ENCODE assay signal across 26 cellular contexts in the genomic region with DNA sequence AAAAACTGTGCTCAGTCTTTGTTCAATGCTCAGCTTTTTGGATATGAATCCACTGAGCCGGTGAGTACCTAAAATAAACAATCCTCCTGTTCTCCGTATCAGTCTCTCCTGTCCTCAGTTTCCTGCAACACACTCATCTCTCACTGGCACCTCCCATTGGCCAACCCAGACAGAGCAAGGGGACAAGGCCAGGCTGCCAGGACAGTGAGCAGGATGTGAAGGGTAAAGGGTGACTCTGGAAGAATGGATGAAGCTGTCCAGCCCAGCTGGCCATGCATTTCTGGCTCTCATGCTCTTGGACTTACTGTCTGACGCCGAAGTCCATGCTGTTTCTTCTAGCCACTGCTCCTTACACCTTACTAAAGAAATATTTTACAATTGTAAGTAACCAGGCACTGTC. TPM values are rescaled to one million over a fixed set of nuclear protein-coding genes. Genes with fewer than 3 reads are reported as not detected.
DNase-seq lines count a peak whose midpoint lies in the region; ATAC-seq and TF ChIP-seq lines count a peak whose summit lies in the region.
"Had no signal": no experiment of that assay in that cellular context is flagged by ENCODE, and none has a peak within 500 bp of the region (broad histone marks: within the 10 kb centered on the region; RNA-seq: fewer than 3 reads in every experiment).

No MANE protein-coding gene starts in this region.

- TF ChIP-seq CTCF in Caco-2 (IDR thresholded peaks at IDR 0.05; ENCODE audit: insufficient read depth in 1 of 2, low read depth in 1 of 2, low read length in 1 of 2, severe bottlenecking in 1 of 2, unreplicated experiment in 1 of 2) (no peak), ascending aorta (IDR thresholded peaks at IDR 0.05) (no peak), heart left ventricle (IDR thresholded peaks at IDR 0.05) (no peak), osteocyte (IDR thresholded peaks at IDR 0.05) (no peak)

- H3K4me1 Mint-ChIP-seq in Caco-2 (ENCODE audit: low read depth, unreplicated experiment) = peaks cover 43% of the 10 kb centered on the region
- H3K4me1 Mint-ChIP-seq in osteocyte (ENCODE audit: unreplicated experiment) = peaks cover 48% of the 10 kb centered on the region

- intact Hi-C loops in Caco-2 (cut with micrococcal nuclease; ENCODE audit: unreplicated experiment) (loop anchor here (5.0 to 10.0 kb wide), 2 partner anchors 38 to 224 kb away; no protein-coding TSS in a partner anchor), ascending aorta (cut with DNase I) (loop anchor here (5.0 kb wide), 1 partner anchor 107 kb away; a partner anchor contains a TSS), heart left ventricle (cut with DNase I) (loop anchor here in 8 of 10 donors (5.0 to 10.0 kb wide), 7 partner anchors 72 to 294 kb away; a partner anchor contains a TSS)

- TF ChIP-seq POLR2A in heart left ventricle (IDR thresholded peaks at IDR 0.05) = no peak

- ATAC-seq in heart left ventricle (peak in 1 of 4 donors; percentile 12), HG03571 (IDR thresholded peaks at IDR 0.05; ENCODE audit: unreplicated experiment) (no peak), HG03175 (IDR thresholded peaks at IDR 0.05; ENCODE audit: unreplicated experiment) (no peak)
- ATAC-seq: activated CD8-positive, alpha-beta T cell treated with anti-CD3 and anti-CD28 coated beads for 36 hours; CD8-positive, alpha-beta T cell; PC-3 had no signal

- H3K36me3 ChIP-seq in Caco-2 (ENCODE audit: control insufficient read depth, insufficient read depth, low read length) (no peaks in the 10 kb centered on the region), ascending aorta (no peaks in the 10 kb centered on the region), heart left ventricle (no peaks in the 10 kb centered on the region)
- H3K36me3 ChIP-seq: sigmoid colon, SJCRH30, tibial nerve had no signal

- H3K27me3 ChIP-seq in Caco-2 (replicated peaks; ENCODE audit: control insufficient read depth, insufficient read depth, low read length) = no peaks in the 10 kb centered on the region
- no peaks in the 10 kb centered on the region for H3K27me3 ChIP-seq in ascending aorta
- no peaks in the 10 kb centered on the region for H3K27me3 ChIP-seq in heart left ventricle
- H3K27me3 ChIP-seq: sigmoid colon, SJCRH30, tibial nerve had no signal

- no peaks in the 10 kb centered on the region for H3K27me3 Mint-ChIP-seq in Caco-2 (ENCODE audit: insufficient read depth, unreplicated experiment)
- H3K27me3 Mint-ChIP-seq in osteocyte (ENCODE audit: unreplicated experiment) = no peaks in the 10 kb centered on the region

- H3K9me3 Mint-ChIP-seq in Caco-2 (ENCODE audit: unreplicated experiment) (no peaks in the 10 kb centered on the region), osteocyte (ENCODE audit: unreplicated experiment) (no peaks in the 10 kb centered on the region)
- H3K9me3 Mint-ChIP-seq: activated B cell treated with CpG ODN at 0.5 μM for 24 hours; activated CD8-positive, alpha-beta T cell treated with anti-CD3 and anti-CD28 coated beads for 36 hours; CD8-positive, alpha-beta T cell had no signal

- H3K4me1 ChIP-seq in Caco-2 (peaks cover 81% of the 10 kb centered on the region), ascending aorta (peaks cover 23 to 48% of the 10 kb centered on the region in 2 donors), heart left ventricle (peaks cover 0 to 55% (median 29%) of the 10 kb centered on the region in 12 donors)

- peak overlapping the region; percentile 8 for H3K27ac Mint-ChIP-seq in Caco-2 (ENCODE audit: unreplicated experiment)
- peak overlapping the region; percentile 95 for H3K27ac Mint-ChIP-seq in osteocyte (ENCODE audit: unreplicated experiment)
- H3K27ac Mint-ChIP-seq: activated B cell treated with CpG ODN at 0.5 μM for 24 hours; activated CD8-positive, alpha-beta T cell treated with anti-CD3 and anti-CD28 coated beads for 36 hours; CD8-positive, alpha-beta T cell had no signal

- BruUV-seq in Caco-2 (replicated peaks; lab: Mats Ljungman, UMichigan) = no TSS peak

- H3K9me3 ChIP-seq in Caco-2 = no peaks in the 10 kb centered on the region
- no peaks in the 10 kb centered on the region for H3K9me3 ChIP-seq in ascending aorta
- no peaks in the 10 kb centered on the region for H3K9me3 ChIP-seq in heart left ventricle
- H3K9me3 ChIP-seq: sigmoid colon, SJCRH30, tibial nerve had no signal

- 34 to 43% (median 38%) methylated on average over 4 of the region's 4 CpGs for WGBS in heart left ventricle, 4 donors

- H3K27ac ChIP-seq in ascending aorta = peak overlapping the region; percentile 76 to 87
- peak overlapping the region in 8 of 12 donors; percentile 6 to 86 (median 36) for H3K27ac ChIP-seq in heart left ventricle
- H3K27ac ChIP-seq: GM23248, sigmoid colon, SJCRH30, tibial nerve had no signal

- H3K36me3 Mint-ChIP-seq in Caco-2 (ENCODE audit: insufficient read depth, unreplicated experiment) (peaks cover 14% of the 10 kb centered on the region), osteocyte (ENCODE audit: unreplicated experiment) (peaks cover 3% of the 10 kb centered on the region)
- H3K36me3 Mint-ChIP-seq: CD8-positive, alpha-beta T cell had no signal

- H3K4me3 ChIP-seq in Caco-2 (ENCODE audit: low read depth, low read length) (no peak overlapping the region), ascending aorta (no peak overlapping the region), heart left ventricle (no peak overlapping the region)
- H3K4me3 ChIP-seq: GM23248, sigmoid colon, SJCRH30, tibial nerve had no signal

- POLR2A ChIA-PET in Caco-2 (lab: Charles Lee) = no interaction called here

- DNase-seq in Caco-2 (no peak), ascending aorta (ENCODE audit: low spot score in 2 of 2) (no peak), heart left ventricle (peak in 1 of 5 donors; percentile 48), osteocyte (ENCODE audit: extremely low spot score, unreplicated experiment) (no peak), iPS-NIHi7 (ENCODE audit: extremely low spot score) (no peak), mesenteric fat pad (ENCODE audit: low spot score) (no peak)
- DNase-seq: activated B cell treated with CpG ODN at 0.5 μM for 24 hours; activated CD8-positive, alpha-beta T cell treated with anti-CD3 and anti-CD28 coated beads for 36 hours; activated naive CD4-positive, alpha-beta T cell; CD8-positive, alpha-beta T cell; DMS53; effector memory CD4-positive, alpha-beta T cell; glutamatergic neuron; KG1; NCI-H1930; NCI-H345; occipital lobe; PC-3; sigmoid colon; SJCRH30; stimulated activated CD4-positive, alpha-beta T cell treated with anti-CD3 and anti-CD28 coated beads, Interleukin-2, amount 100 ng/mL, for 24 hours; stimulated activated naive CD4-positive, alpha-beta T cell treated with Interleukin-2 at 50 U/mL for 16 hours had no signal

- no peak overlapping the region for H3K4me3 Mint-ChIP-seq in Caco-2 (ENCODE audit: unreplicated experiment)
- H3K4me3 Mint-ChIP-seq in osteocyte (ENCODE audit: unreplicated experiment) = no peak overlapping the region
- H3K4me3 Mint-ChIP-seq: activated B cell treated with CpG ODN at 0.5 μM for 24 hours; activated CD8-positive, alpha-beta T cell treated with anti-CD3 and anti-CD28 coated beads for 36 hours; CD8-positive, alpha-beta T cell had no signal

- CTCF ChIA-PET in Caco-2 (lab: Charles Lee) = no interaction called here

RNA-seq across cellular contexts. Expression of a gene that starts 16.2 kb away (rescaled TPM):
- 7.6 and 9.4 TPM in 2 replicates for total RNA-seq in Caco-2 (2022)
- not detected for total RNA-seq in ascending aorta
- total RNA-seq in heart left ventricle = 1 to 10 TPM in 5 of 9 donors, under 1 TPM in 3, not detected in 1; 0.68 to 5.3 (median 1.3) TPM
- polyA plus RNA-seq in heart left ventricle = 1 to 10 TPM in 1 of 2 donors, under 1 TPM in 1; 0.33 to 2.9 TPM
- not detected in 2 replicates for total RNA-seq in osteocyte
- total RNA-seq in mesenteric fat pad = 0.45 TPM
- total RNA-seq: activated B cell treated with CpG ODN at 0.5 μM for 24 hours; CD8-positive, alpha-beta T cell had no signal
